8 cellular contexts compared by ENCODE assay signal in the genomic region with DNA sequence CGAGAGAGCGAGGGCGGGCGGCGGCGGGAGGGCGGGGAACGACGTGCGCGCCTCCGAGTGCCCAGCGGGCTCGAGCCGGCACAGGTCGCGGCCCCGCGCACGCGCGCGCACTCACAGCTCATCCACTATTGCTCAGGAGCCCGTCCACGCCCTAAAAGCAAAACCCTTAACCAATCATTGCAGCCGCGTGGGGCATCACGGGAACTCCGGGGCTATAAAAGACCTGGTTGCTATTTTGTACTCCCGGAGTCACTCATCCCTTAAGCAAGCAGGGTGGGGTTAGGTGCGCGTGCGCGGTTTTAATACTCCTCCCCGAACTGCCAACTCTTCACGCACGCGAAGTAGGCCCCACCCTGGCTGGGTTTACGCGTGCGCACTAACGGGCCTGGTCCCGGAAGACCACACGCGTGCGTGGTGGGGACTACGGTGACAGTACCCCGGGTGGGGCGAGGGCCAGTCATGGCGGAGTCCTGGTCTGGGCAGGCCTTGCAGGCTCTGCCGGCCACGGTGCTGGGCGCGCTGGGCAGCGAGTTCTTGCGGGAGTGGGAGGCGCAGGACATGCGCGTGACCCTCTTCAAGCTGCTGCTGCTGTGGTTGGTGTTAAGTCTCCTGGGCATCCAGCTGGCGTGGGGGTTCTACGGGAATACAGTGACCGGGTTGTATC. TPM values are rescaled to one million over a fixed set of nuclear protein-coding genes. Genes with fewer than 3 reads are reported as not detected.
DNase-seq lines count a peak whose midpoint lies in the region; ATAC-seq and TF ChIP-seq lines count a peak whose summit lies in the region.

A gene (minus strand): TSS at position 9 of the 664 bp plus-strand sequence. CDS start 36,387 bp downstream, outside the sequence.
A gene with protein sequence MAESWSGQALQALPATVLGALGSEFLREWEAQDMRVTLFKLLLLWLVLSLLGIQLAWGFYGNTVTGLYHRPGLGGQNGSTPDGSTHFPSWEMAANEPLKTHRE (plus strand): TSS at position 456 of the 664 bp plus-strand sequence. CDS start 4 bp downstream, at position 460.

- H3K9me3 ChIP-seq in prostate gland = no peaks in the 10 kb centered on the region

- no peaks in the 10 kb centered on the region for H3K36me3 ChIP-seq in prostate gland
- H3K36me3 ChIP-seq in urinary bladder (ENCODE audit: insufficient read depth) = no peaks in the 10 kb centered on the region

- no peaks in the 10 kb centered on the region for H3K27me3 ChIP-seq in prostate gland (replicated peaks; ENCODE audit: insufficient read depth)

- intact Hi-C loops in left ventricle myocardium superior (cut with micrococcal nuclease) = no loop called here
- intact Hi-C loops in prostate gland (cut with DNase I) = loop anchor here (5.0 to 10.0 kb wide), 4 partner anchors 55 to 407 kb away; a partner anchor contains a TSS

- TF ChIP-seq CTCF in prostate gland (IDR thresholded peaks at IDR 0.05) = peak in 1 of 4 experiments; percentile 8

- H3K4me3 ChIP-seq in prostate gland (peak within 1 kb of the TSS; percentile 88 to 98), urinary bladder (ENCODE audit: low read depth, low read length) (peak within 1 kb of the TSS; percentile 99)

- H3K27ac ChIP-seq in angular gyrus (ENCODE audit: low read depth, low read length) (peak within 1 kb of the TSS; percentile 94), prostate gland (peak within 1 kb of the TSS; percentile 89 to 97), urinary bladder (ENCODE audit: low read depth) (peak within 1 kb of the TSS; percentile 96)

- WGBS in prostate gland = under 1% methylated on average over 46 of the region's 62 CpGs
- WGBS in urinary bladder = under 1% methylated on average over 62 of the region's 62 CpGs

- ATAC-seq in GM18498 (IDR thresholded peaks at IDR 0.05; ENCODE audit: unreplicated experiment) = peak; percentile 75
- ATAC-seq in HG02938 (IDR thresholded peaks at IDR 0.05; ENCODE audit: unreplicated experiment) = peak; percentile 80
- peak; percentile 95 for ATAC-seq in left ventricle myocardium superior

- DNase-seq in NCI-H187 (lab: John Stamatoyannopoulos, UW) = peak; percentile 93 to 96
- DNase-seq in T-helper 2 cell = peak; percentile 97 to 100 (median 99)
- peak; percentile 100 for DNase-seq in left ventricle myocardium superior
- DNase-seq in prostate gland (ENCODE audit: low spot score) = peak; percentile 99

- H3K4me1 ChIP-seq in prostate gland (replicated peaks) (peaks cover 11% of the 10 kb centered on the region), urinary bladder (ENCODE audit: insufficient read depth) (peaks cover 2% of the 10 kb centered on the region)

- TF ChIP-seq POLR2A in prostate gland (IDR thresholded peaks at IDR 0.05) = peak; percentile 81

RNA-seq across cellular contexts. Expression of the first gene that starts in this region (rescaled TPM):
- total RNA-seq in left ventricle myocardium superior (266 TPM), prostate gland (100 to 1,000 TPM; 296 to 343 TPM), urinary bladder (308 TPM)
- 451 TPM for polyA plus RNA-seq in urinary bladder

RNA-seq across cellular contexts. Expression of the second gene that starts in this region (rescaled TPM):
- 14.9 TPM for total RNA-seq in left ventricle myocardium superior
- 10 to 100 TPM; 39.6 to 70.0 TPM for total RNA-seq in prostate gland
- 11.1 TPM for total RNA-seq in urinary bladder
- polyA plus RNA-seq in urinary bladder = 38.4 TPM

Comparison
In these comparisons a context has a peak if more than half of its experiments do, and no peak if none do; other contexts are left out.
1. Peak in every context shown above with its lines: DNase-seq, ATAC-seq, H3K4me3 ChIP-seq and H3K27ac ChIP-seq.